ENCODE assay signal across 16 cellular contexts in genomic region chr1:23492132-23492720, GRCh38. TPM values are rescaled to one million over a fixed set of nuclear protein-coding genes. Genes with fewer than 3 reads are reported as not detected.
DNase-seq lines count a peak whose midpoint lies in the region; ATAC-seq, FAIRE-seq and TF ChIP-seq lines count a peak whose summit lies in the region.
"Had no signal": no experiment of that assay in that cellular context is flagged by ENCODE, and none has a peak within 500 bp of the region (broad histone marks: within the 10 kb centered on the region; RNA-seq: fewer than 3 reads in every experiment).

No MANE protein-coding gene starts in this region.

- ATAC-seq in stimulated activated naive CD8-positive, alpha-beta T cell treated with anti-CD3 and anti-CD28 coated beads, Interleukin-15, amount 100 ng/mL, for 72 hours = no peak

- no peaks in the 10 kb centered on the region for H3K79me2 ChIP-seq in neural progenitor cell (ENCODE audit: low read depth)

- no peaks in the 10 kb centered on the region for H3K36me3 Mint-ChIP-seq in stimulated activated naive CD8-positive, alpha-beta T cell treated with anti-CD3 and anti-CD28 coated beads, Interleukin-15, Interleukin-2, amounts not matched to agents 100 ng/mL and 50 ng/mL, for 24 hours (ENCODE audit: low read depth)
- no peaks in the 10 kb centered on the region for H3K36me3 Mint-ChIP-seq in neural progenitor cell

- peak; percentile 60 for FAIRE-seq in bronchial epithelial cell (lab: Jason Lieb, UNC)
- FAIRE-seq: A204.1, D721Med, GM12892, GM18507 had no signal

- TF ChIP-seq CTCF in bronchial epithelial cell (IDR thresholded peaks at IDR 0.05; ENCODE audit: insufficient read depth, low read length, severe bottlenecking) (no peak), neural progenitor cell (IDR thresholded peaks at IDR 0.05) (no peak)

- no peak overlapping the region for H2AFZ ChIP-seq in neural progenitor cell (replicated peaks)

- no peak overlapping the region for H3K27ac ChIP-seq in neural progenitor cell
- H3K27ac ChIP-seq: C4-2B had no signal

- H4K20me1 ChIP-seq in neural progenitor cell (ENCODE audit: low read depth) = no peaks in the 10 kb centered on the region

- no peak overlapping the region for H3K4me3 ChIP-seq in bronchial epithelial cell (ENCODE audit: low read depth, low read length)
- H3K4me3 ChIP-seq in neural progenitor cell = no peak overlapping the region
- H3K4me3 ChIP-seq: HAP-1 had no signal

- H3K36me3 ChIP-seq in bronchial epithelial cell (ENCODE audit: control insufficient read depth, insufficient read depth, low read length) = no peaks in the 10 kb centered on the region
- H3K36me3 ChIP-seq in neural progenitor cell = no peaks in the 10 kb centered on the region
- H3K36me3 ChIP-seq: HAP-1 had no signal

- H3K4me1 Mint-ChIP-seq in stimulated activated naive CD8-positive, alpha-beta T cell treated with anti-CD3 and anti-CD28 coated beads, Interleukin-15, Interleukin-2, amounts not matched to agents 100 ng/mL and 50 ng/mL, for 24 hours (ENCODE audit: low read depth) = no peaks in the 10 kb centered on the region
- no peaks in the 10 kb centered on the region for H3K4me1 Mint-ChIP-seq in stimulated activated naive CD8-positive, alpha-beta T cell treated with anti-CD3 and anti-CD28 coated beads, Interleukin-15, amount 100 ng/mL, for 72 hours
- H3K4me1 Mint-ChIP-seq in neural progenitor cell = no peaks in the 10 kb centered on the region

- no peaks in the 10 kb centered on the region for H3K9me3 Mint-ChIP-seq in stimulated activated naive CD8-positive, alpha-beta T cell treated with anti-CD3 and anti-CD28 coated beads, Interleukin-15, Interleukin-2, amounts not matched to agents 100 ng/mL and 50 ng/mL, for 24 hours
- no peaks in the 10 kb centered on the region for H3K9me3 Mint-ChIP-seq in stimulated activated naive CD8-positive, alpha-beta T cell treated with anti-CD3 and anti-CD28 coated beads, Interleukin-15, amount 100 ng/mL, for 72 hours
- H3K9me3 Mint-ChIP-seq in neural progenitor cell = no peaks in the 10 kb centered on the region
- H3K9me3 Mint-ChIP-seq: CD4-positive, alpha-beta T cell had no signal

- H3K9me3 ChIP-seq in neural progenitor cell (ENCODE audit: low read depth) = no peaks in the 10 kb centered on the region
- H3K9me3 ChIP-seq: Caco-2, HAP-1 had no signal

- H3K27me3 ChIP-seq in bronchial epithelial cell (ENCODE audit: control insufficient read depth, insufficient read depth, low read length) (no peaks in the 10 kb centered on the region), neural progenitor cell (peaks cover 20% of the 10 kb centered on the region)

- peaks cover 27% of the 10 kb centered on the region for H3K27me3 Mint-ChIP-seq in stimulated activated naive CD8-positive, alpha-beta T cell treated with anti-CD3 and anti-CD28 coated beads, Interleukin-15, Interleukin-2, amounts not matched to agents 100 ng/mL and 50 ng/mL, for 24 hours
- peaks cover 7% of the 10 kb centered on the region for H3K27me3 Mint-ChIP-seq in stimulated activated naive CD8-positive, alpha-beta T cell treated with anti-CD3 and anti-CD28 coated beads, Interleukin-15, amount 100 ng/mL, for 72 hours
- peaks cover 12% of the 10 kb centered on the region for H3K27me3 Mint-ChIP-seq in neural progenitor cell (ENCODE audit: insufficient read depth, low read depth)

- no peak overlapping the region for H3K4me2 ChIP-seq in neural progenitor cell

- peaks cover 4% of the 10 kb centered on the region for H3F3A ChIP-seq in neural progenitor cell (ENCODE audit: low read depth)

- H3K9ac ChIP-seq in neural progenitor cell = no peak overlapping the region

- no peaks in the 10 kb centered on the region for H3K4me1 ChIP-seq in neural progenitor cell
- H3K4me1 ChIP-seq: Caco-2 had no signal

- H3K4me3 Mint-ChIP-seq in stimulated activated naive CD8-positive, alpha-beta T cell treated with anti-CD3 and anti-CD28 coated beads, Interleukin-15, Interleukin-2, amounts not matched to agents 100 ng/mL and 50 ng/mL, for 24 hours = no peak overlapping the region
- H3K4me3 Mint-ChIP-seq in stimulated activated naive CD8-positive, alpha-beta T cell treated with anti-CD3 and anti-CD28 coated beads, Interleukin-15, amount 100 ng/mL, for 72 hours = no peak overlapping the region
- peak overlapping the region; percentile 3 for H3K4me3 Mint-ChIP-seq in neural progenitor cell
- H3K4me3 Mint-ChIP-seq: CD4-positive, alpha-beta T cell had no signal

- DNase-seq in stimulated activated naive CD8-positive, alpha-beta T cell treated with anti-CD3 and anti-CD28 coated beads, Interleukin-15, amount 100 ng/mL, for 72 hours = no peak
- no peak for DNase-seq in bronchial epithelial cell (ENCODE audit: low read depth)
- DNase-seq in neural progenitor cell (ENCODE audit: low spot score) = no peak
- DNase-seq in DMS79 treated with DMSO at 0.1 percent for 48 hours (lab: John Stamatoyannopoulos, UW) = no peak
- no peak for DNase-seq in iPS-NIHi7 (ENCODE audit: extremely low spot score)
- DNase-seq: ACHN; Caco-2; CD4-positive, alpha-beta T cell; GDM1 had no signal

- H3K27ac Mint-ChIP-seq in stimulated activated naive CD8-positive, alpha-beta T cell treated with anti-CD3 and anti-CD28 coated beads, Interleukin-15, Interleukin-2, amounts not matched to agents 100 ng/mL and 50 ng/mL, for 24 hours = peak overlapping the region; percentile 69
- no peak overlapping the region for H3K27ac Mint-ChIP-seq in stimulated activated naive CD8-positive, alpha-beta T cell treated with anti-CD3 and anti-CD28 coated beads, Interleukin-15, amount 100 ng/mL, for 72 hours
- H3K27ac Mint-ChIP-seq in neural progenitor cell = no peak overlapping the region
- H3K27ac Mint-ChIP-seq: CD4-positive, alpha-beta T cell had no signal

RNA-seq across cellular contexts. Expression of gene ASAP3, which starts 8.2 kb away (rescaled TPM):
- 1.8 and 21.4 TPM in 2 replicates for total RNA-seq in bronchial epithelial cell
- total RNA-seq in neural progenitor cell (ENCODE audit: low replicate concordance) = 3.9 and 8.7 TPM in 2 replicates

RNA-seq across cellular contexts. Expression of gene E2F2, which starts 38.8 kb away (rescaled TPM):
- total RNA-seq in bronchial epithelial cell = under 0.01 and 0.38 TPM in 2 replicates
- total RNA-seq in neural progenitor cell (ENCODE audit: low replicate concordance) = 3.4 and 7.0 TPM in 2 replicates
